In the genomic region with DNA sequence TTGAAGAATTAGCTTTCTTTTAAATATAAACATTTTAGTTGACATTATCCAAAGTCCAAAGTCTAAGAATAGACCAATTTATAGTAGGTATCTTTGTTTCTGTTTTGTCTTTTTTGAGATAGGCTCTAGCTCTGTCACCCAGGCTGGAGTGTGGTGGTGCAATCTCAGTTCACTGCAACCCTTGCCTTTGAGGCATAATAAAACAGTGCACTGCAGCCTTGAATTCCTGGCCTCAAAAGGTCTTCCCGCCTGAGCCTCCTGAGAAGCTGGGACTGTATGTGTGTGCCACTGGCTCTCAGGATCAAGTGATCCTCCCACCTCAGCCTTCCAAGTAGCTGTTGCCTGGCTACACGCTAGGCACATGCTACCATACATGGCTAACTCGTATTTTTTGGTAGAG, we compare ENCODE assay signal across 1 cellular context.
TF ChIP-seq lines count a peak whose summit lies in the region.

No MANE protein-coding gene starts in this region.

TF ChIP-seq in HepG2, 621 proteins besides CTCF, POLR2A, EP300 and RAD21:
- TF ChIP-seq, protein P1, sequence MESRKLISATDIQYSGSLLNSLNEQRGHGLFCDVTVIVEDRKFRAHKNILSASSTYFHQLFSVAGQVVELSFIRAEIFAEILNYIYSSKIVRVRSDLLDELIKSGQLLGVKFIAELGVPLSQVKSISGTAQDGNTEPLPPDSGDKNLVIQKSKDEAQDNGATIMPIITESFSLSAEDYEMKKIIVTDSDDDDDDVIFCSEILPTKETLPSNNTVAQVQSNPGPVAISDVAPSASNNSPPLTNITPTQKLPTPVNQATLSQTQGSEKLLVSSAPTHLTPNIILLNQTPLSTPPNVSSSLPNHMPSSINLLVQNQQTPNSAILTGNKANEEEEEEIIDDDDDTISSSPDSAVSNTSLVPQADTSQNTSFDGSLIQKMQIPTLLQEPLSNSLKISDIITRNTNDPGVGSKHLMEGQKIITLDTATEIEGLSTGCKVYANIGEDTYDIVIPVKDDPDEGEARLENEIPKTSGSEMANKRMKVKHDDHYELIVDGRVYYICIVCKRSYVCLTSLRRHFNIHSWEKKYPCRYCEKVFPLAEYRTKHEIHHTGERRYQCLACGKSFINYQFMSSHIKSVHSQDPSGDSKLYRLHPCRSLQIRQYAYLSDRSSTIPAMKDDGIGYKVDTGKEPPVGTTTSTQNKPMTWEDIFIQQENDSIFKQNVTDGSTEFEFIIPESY (CRISPR knock-in tag; IDR thresholded peaks at IDR 0.05) = peak; percentile 72
- TF ChIP-seq BCL6 (CRISPR knock-in tag; IDR thresholded peaks at IDR 0.05) = peak; percentile 53
- peak; percentile 48; the same call in 1 of the 2 replicates for TF ChIP-seq CEBPG (CRISPR knock-in tag; IDR thresholded peaks at IDR 0.05)
- peak; percentile 55; the same call in 1 of the 2 replicates for TF ChIP-seq CEBPB (IDR thresholded peaks at IDR 0.05; ENCODE audit: borderline replicate concordance, low read depth, low read length)
- TF ChIP-seq TAF1 (CRISPR knock-in tag; IDR thresholded peaks at IDR 0.05) = no peak
- TF ChIP-seq FOXJ3 (CRISPR knock-in tag; IDR thresholded peaks at IDR 0.05; ENCODE audit: borderline replicate concordance) = no peak
- peak; percentile 34 for TF ChIP-seq HNF4A (CRISPR knock-in tag; IDR thresholded peaks at IDR 0.05)
- TF ChIP-seq SALL1 (CRISPR knock-in tag; IDR thresholded peaks at IDR 0.05) = 0 out of 2 replicates have a peak, but pooled peaks have one; percentile 11
- TF ChIP-seq, protein P2, sequence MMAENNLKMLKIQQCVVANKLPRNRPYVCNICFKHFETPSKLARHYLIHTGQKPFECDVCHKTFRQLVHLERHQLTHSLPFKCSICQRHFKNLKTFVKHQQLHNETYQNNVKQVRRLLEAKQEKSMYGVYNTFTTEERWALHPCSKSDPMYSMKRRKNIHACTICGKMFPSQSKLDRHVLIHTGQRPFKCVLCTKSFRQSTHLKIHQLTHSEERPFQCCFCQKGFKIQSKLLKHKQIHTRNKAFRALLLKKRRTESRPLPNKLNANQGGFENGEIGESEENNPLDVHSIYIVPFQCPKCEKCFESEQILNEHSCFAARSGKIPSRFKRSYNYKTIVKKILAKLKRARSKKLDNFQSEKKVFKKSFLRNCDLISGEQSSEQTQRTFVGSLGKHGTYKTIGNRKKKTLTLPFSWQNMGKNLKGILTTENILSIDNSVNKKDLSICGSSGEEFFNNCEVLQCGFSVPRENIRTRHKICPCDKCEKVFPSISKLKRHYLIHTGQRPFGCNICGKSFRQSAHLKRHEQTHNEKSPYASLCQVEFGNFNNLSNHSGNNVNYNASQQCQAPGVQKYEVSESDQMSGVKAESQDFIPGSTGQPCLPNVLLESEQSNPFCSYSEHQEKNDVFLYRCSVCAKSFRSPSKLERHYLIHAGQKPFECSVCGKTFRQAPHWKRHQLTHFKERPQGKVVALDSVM (CRISPR knock-in tag; IDR thresholded peaks at IDR 0.05) = peak; percentile 71
